In the genomic region with DNA sequence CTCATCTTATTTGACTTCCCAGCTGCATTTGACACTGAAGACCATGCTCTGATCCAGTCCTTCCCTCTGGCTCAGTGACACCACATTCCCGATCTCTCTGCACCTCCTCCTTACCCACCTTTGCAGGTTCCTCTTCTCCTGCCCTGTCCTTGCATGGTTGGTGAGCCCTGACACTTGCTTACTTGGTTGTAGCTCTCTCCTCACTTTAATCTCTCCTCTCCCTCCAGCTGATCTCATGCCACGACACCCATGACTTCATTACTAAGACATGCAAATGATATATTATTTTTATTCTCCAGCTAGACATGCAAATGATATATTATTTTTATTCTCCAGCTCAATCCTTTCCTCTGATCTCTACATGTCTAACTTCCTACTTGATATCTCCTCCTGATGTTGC, we compare ENCODE assay signal across 27 cellular contexts. TPM values are rescaled to one million over a fixed set of nuclear protein-coding genes. Genes with fewer than 3 reads are reported as not detected.
"Had no signal": no experiment of that assay in that cellular context is flagged by ENCODE, and none has a peak within 500 bp of the region (broad histone marks: within the 10 kb centered on the region; RNA-seq: fewer than 3 reads in every experiment).

A gene with protein sequence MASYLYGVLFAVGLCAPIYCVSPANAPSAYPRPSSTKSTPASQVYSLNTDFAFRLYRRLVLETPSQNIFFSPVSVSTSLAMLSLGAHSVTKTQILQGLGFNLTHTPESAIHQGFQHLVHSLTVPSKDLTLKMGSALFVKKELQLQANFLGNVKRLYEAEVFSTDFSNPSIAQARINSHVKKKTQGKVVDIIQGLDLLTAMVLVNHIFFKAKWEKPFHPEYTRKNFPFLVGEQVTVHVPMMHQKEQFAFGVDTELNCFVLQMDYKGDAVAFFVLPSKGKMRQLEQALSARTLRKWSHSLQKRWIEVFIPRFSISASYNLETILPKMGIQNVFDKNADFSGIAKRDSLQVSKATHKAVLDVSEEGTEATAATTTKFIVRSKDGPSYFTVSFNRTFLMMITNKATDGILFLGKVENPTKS (minus strand): TSS at position 180 of the 400 bp plus-strand sequence. CDS start 6,357 bp downstream, outside the sequence.

- DNase-seq: activated CD4-positive, alpha-beta T cell treated with anti-CD3 and anti-CD28 coated beads, Interleukin-2, amount 50 U/mL, for 1 hour; activated CD4-positive, CD25-positive, alpha-beta regulatory T cell treated with anti-CD3 and anti-CD28 coated beads, Interleukin-2, amount 50 U/mL, for 72 hours; activated CD8-positive, alpha-beta memory T cell treated with anti-CD3 and anti-CD28 coated beads, Interleukin-2, amount 50 U/mL, for 4 hours; activated effector memory CD4-positive, alpha-beta T cell treated with Interleukin-2 at 50 U/mL for 16 hours; activated naive CD4-positive, alpha-beta T cell treated with anti-CD3 and anti-CD28 coated beads, Interleukin-2, amount 10 ng/mL, durations not matched to agents 7 days and 5 days; activated naive CD8-positive, alpha-beta T cell treated with anti-CD3 and anti-CD28 coated beads, Interleukin-2, amount 50 U/mL, for 24 hours; activated T-cell treated with anti-CD3 and anti-CD28 coated beads, Interleukin-2, amount 50 U/mL, for 4 hours; anterior cingulate cortex; brain microvascular endothelial cell; colonic mucosa; head of caudate nucleus; kidney glomerular epithelial cell; left ventricle myocardium inferior; mucosa of descending colon; naive B cell; stimulated activated CD4-positive, alpha-beta T cell treated with anti-CD3 and anti-CD28 coated beads, Interleukin-15, amount 100 ng/mL, for 24 hours; stimulated activated CD4-positive, alpha-beta T cell treated with anti-CD3 and anti-CD28 coated beads, Interleukin-2, amount 100 ng/mL, for 48 hours; T1000 had no signal

- H3K36me3 Mint-ChIP-seq: activated naive CD4-positive, alpha-beta T cell treated with anti-CD3 and anti-CD28 coated beads, Interleukin-2, amount 10 ng/mL, durations not matched to agents 7 days and 5 days; naive B cell had no signal

- H3K27ac Mint-ChIP-seq: activated naive CD4-positive, alpha-beta T cell treated with anti-CD3 and anti-CD28 coated beads, Interleukin-2, amount 10 ng/mL, durations not matched to agents 7 days and 5 days; activated naive CD8-positive, alpha-beta T cell treated with anti-CD3 and anti-CD28 coated beads, Interleukin-2, amount 50 U/mL, for 24 hours; naive B cell; stimulated activated naive CD8-positive, alpha-beta T cell treated with anti-CD3 and anti-CD28 coated beads, Interleukin-15, Interleukin-2, amounts not matched to agents 100 ng/mL and 50 ng/mL, for 24 hours had no signal

- H3K4me3 Mint-ChIP-seq: activated naive CD4-positive, alpha-beta T cell treated with anti-CD3 and anti-CD28 coated beads, Interleukin-2, amount 10 ng/mL, durations not matched to agents 7 days and 5 days; activated naive CD8-positive, alpha-beta T cell treated with anti-CD3 and anti-CD28 coated beads, Interleukin-2, amount 50 U/mL, for 24 hours; activated T-cell treated with anti-CD3 and anti-CD28 coated beads, Interleukin-2, amount 50 U/mL, for 4 hours; central memory CD8-positive, alpha-beta T cell; naive B cell; neural crest cell; stimulated activated naive CD8-positive, alpha-beta T cell treated with anti-CD3 and anti-CD28 coated beads, Interleukin-15, Interleukin-2, amounts not matched to agents 100 ng/mL and 50 ng/mL, for 24 hours had no signal

- H3K4me1 Mint-ChIP-seq: activated naive CD4-positive, alpha-beta T cell treated with anti-CD3 and anti-CD28 coated beads, Interleukin-2, amount 10 ng/mL, durations not matched to agents 7 days and 5 days; activated naive CD8-positive, alpha-beta T cell treated with anti-CD3 and anti-CD28 coated beads, Interleukin-2, amount 50 U/mL, for 24 hours; central memory CD8-positive, alpha-beta T cell; neural crest cell had no signal

- ATAC-seq: activated naive CD8-positive, alpha-beta T cell treated with anti-CD3 and anti-CD28 coated beads, Interleukin-2, amount 50 U/mL, for 24 hours; activated T-cell treated with anti-CD3 and anti-CD28 coated beads, Interleukin-2, amount 50 U/mL, for 4 hours; mucosa of descending colon had no signal

RNA-seq across cellular contexts. Expression of the gene that starts here (rescaled TPM):
- total RNA-seq: activated T-cell treated with anti-CD3 and anti-CD28 coated beads, Interleukin-2, amount 50 U/mL, for 4 hours; colonic mucosa; frontal cortex; left ventricle myocardium inferior; mucosa of descending colon; neural crest cell; osteocyte; prostate gland; right atrium auricular region; tibial nerve had no signal
- polyA plus RNA-seq: esophagus had no signal
